Comparison of ENCODE assay signal across 34 cellular contexts in the genomic region with DNA sequence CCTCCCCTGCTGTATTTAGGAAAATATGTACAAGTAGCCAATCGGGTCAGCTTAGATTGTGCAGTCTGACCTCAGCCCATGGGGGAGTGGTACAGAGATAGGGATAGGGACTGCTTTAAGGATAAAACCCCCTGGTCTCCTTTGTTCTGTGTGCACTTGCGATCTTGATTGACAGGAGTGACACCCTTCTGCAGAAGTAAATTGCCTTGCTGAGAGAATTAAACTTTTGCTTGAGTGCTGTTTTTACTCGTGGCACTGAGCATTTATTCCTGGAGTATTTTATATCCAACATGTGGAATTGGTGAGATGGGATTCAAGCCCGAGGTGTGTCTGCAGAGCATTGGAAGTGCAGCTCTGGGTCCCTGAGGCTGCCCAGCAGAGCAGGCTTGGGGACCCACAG.
"Had no signal": no experiment of that assay in that cellular context is flagged by ENCODE, and none has a peak within 500 bp of the region (broad histone marks: within the 10 kb centered on the region; RNA-seq: fewer than 3 reads in every experiment).

No MANE protein-coding gene starts in this region.

- ATAC-seq: activated CD8-positive, alpha-beta T cell treated with anti-CD3 and anti-CD28 coated beads for 36 hours; activated naive CD4-positive, alpha-beta T cell treated with anti-CD3 and anti-CD28 coated beads, Interleukin-2, amount 50 U/mL, for 72 hours; activated T-cell treated with anti-CD3 and anti-CD28 coated beads, Interleukin-2, amount 50 U/mL, for 4 hours; activated T-cell treated with anti-CD3 and anti-CD28 coated beads, Interleukin-2, amount 50 U/mL, for 72 hours; activated T-helper 17 cell treated with anti-CD3 and anti-CD28 coated beads, Interleukin-2, amount 50 U/mL, for 72 hours; body of pancreas had no signal

- DNase-seq: activated B cell treated with CpG ODN at 0.5 μM for 24 hours; activated CD4-positive, alpha-beta memory T cell treated with anti-CD3 and anti-CD28 coated beads for 36 hours; activated CD4-positive, alpha-beta T cell treated with anti-CD3 and anti-CD28 coated beads for 4 hours; activated CD4-positive, alpha-beta T cell treated with anti-CD3 and anti-CD28 coated beads, Interleukin-2, amount 10 ng/mL, durations not matched to agents 24 days and 14 days; activated CD4-positive, alpha-beta T cell treated with anti-CD3 and anti-CD28 coated beads, Interleukin-2, amount 50 U/mL, for 1 hour; activated CD4-positive, alpha-beta T cell treated with anti-CD3 and anti-CD28 coated beads, Interleukin-2, amount 50 U/mL, for 4 hours; activated CD4-positive, CD25-positive, alpha-beta regulatory T cell treated with anti-CD3 and anti-CD28 coated beads, Interleukin-2, amount 50 U/mL, for 72 hours; activated CD8-positive, alpha-beta memory T cell treated with anti-CD3 and anti-CD28 coated beads, Interleukin-2, amount 50 U/mL, for 4 hours; activated CD8-positive, alpha-beta T cell treated with anti-CD3 and anti-CD28 coated beads for 36 hours; activated effector memory CD4-positive, alpha-beta T cell treated with anti-CD3 and anti-CD28 coated beads, Interleukin-2, amount 50 U/mL, for 16 hours; activated gamma-delta T cell treated with Interleukin-2 at 50 U/mL for 16 hours; activated naive CD4-positive, alpha-beta T cell; activated naive CD4-positive, alpha-beta T cell treated with anti-CD3 and anti-CD28 coated beads for 36 hours; activated naive CD4-positive, alpha-beta T cell treated with anti-CD3 and anti-CD28 coated beads, Interleukin-2, amount 50 U/mL, for 16 hours; activated naive CD8-positive, alpha-beta T cell treated with anti-CD3 and anti-CD28 coated beads for 36 hours; activated T-cell treated with anti-CD3 and anti-CD28 coated beads for 4 hours; activated T-cell treated with anti-CD3 and anti-CD28 coated beads, Interleukin-2, amount 50 U/mL, for 1 hour; activated T-cell treated with anti-CD3 and anti-CD28 coated beads, Interleukin-2, amount 50 U/mL, for 4 hours; activated T-cell treated with anti-CD3 and anti-CD28 coated beads, Interleukin-2, amount 50 U/mL, for 72 hours; adrenal gland; amniotic stem cell; body of pancreas; brain microvascular endothelial cell; central memory CD4-positive, alpha-beta T cell; T-helper 1 cell; T-helper 2 cell; T-helper 9 cell had no signal

- H3K4me3 Mint-ChIP-seq: activated B cell treated with CpG ODN at 0.5 μM for 24 hours; activated CD4-positive, alpha-beta memory T cell treated with anti-CD3 and anti-CD28 coated beads for 36 hours; activated CD4-positive, alpha-beta T cell treated with anti-CD3 and anti-CD28 coated beads, Interleukin-2, amount 10 ng/mL, durations not matched to agents 24 days and 14 days; activated CD8-positive, alpha-beta T cell treated with anti-CD3 and anti-CD28 coated beads for 36 hours; activated naive CD4-positive, alpha-beta T cell treated with anti-CD3 and anti-CD28 coated beads for 36 hours; activated naive CD8-positive, alpha-beta T cell treated with anti-CD3 and anti-CD28 coated beads for 36 hours; activated T-cell treated with anti-CD3 and anti-CD28 coated beads, Interleukin-2, amount 50 U/mL, for 4 hours; activated T-cell treated with anti-CD3 and anti-CD28 coated beads, Interleukin-2, amount 50 U/mL, for 72 hours; activated T-helper 1 cell treated with anti-CD3 and anti-CD28 coated beads, Interleukin-12 subunit alpha, Interleukin-12 subunit beta, Interleukin-2, Interleukin-4 antibody, amounts not matched to agents 30 ng/mL and 10 ng/mL and 1 ng/mL, durations not matched to agents 14 hours and 24 hours and 36 hours; activated T-helper 17 cell treated with anti-CD3 and anti-CD28 coated beads, Interleukin-2, amount 50 U/mL, for 72 hours; T-helper 1 cell treated with Interleukin-12 subunit alpha and Interleukin-12 subunit beta and Interleukin-4 antibody, amounts not matched to agents 30 μg/mL and 1 μg/mL, for 36 hours; T-helper 2 cell treated with Interferon-gamma antibody and Interleukin-4, amounts not matched to agents 5 μg/mL and 100 μg/mL, for 36 hours had no signal

- H3K4me3 ChIP-seq: adrenal gland, body of pancreas, breast epithelium had no signal

- H3K36me3 Mint-ChIP-seq: activated CD4-positive, alpha-beta memory T cell treated with anti-CD3 and anti-CD28 coated beads for 36 hours; activated naive CD4-positive, alpha-beta T cell treated with anti-CD3 and anti-CD28 coated beads, Interleukin-2, amount 50 U/mL, for 72 hours; activated naive CD8-positive, alpha-beta T cell treated with anti-CD3 and anti-CD28 coated beads for 36 hours had no signal

- H3K27me3 ChIP-seq: adrenal gland, body of pancreas, breast epithelium had no signal

- H3K27ac Mint-ChIP-seq: activated B cell treated with CpG ODN at 0.5 μM for 24 hours; activated CD4-positive, alpha-beta memory T cell treated with anti-CD3 and anti-CD28 coated beads for 36 hours; activated CD4-positive, alpha-beta T cell treated with anti-CD3 and anti-CD28 coated beads, Interleukin-2, amount 10 ng/mL, durations not matched to agents 24 days and 14 days; activated CD8-positive, alpha-beta T cell treated with anti-CD3 and anti-CD28 coated beads for 36 hours; activated naive CD4-positive, alpha-beta T cell treated with anti-CD3 and anti-CD28 coated beads for 36 hours; activated naive CD4-positive, alpha-beta T cell treated with anti-CD3 and anti-CD28 coated beads, Interleukin-2, amount 50 U/mL, for 72 hours; activated naive CD8-positive, alpha-beta T cell treated with anti-CD3 and anti-CD28 coated beads for 36 hours; activated T-cell treated with anti-CD3 and anti-CD28 coated beads, Interleukin-2, amount 50 U/mL, for 72 hours; activated T-helper 1 cell treated with anti-CD3 and anti-CD28 coated beads, Interleukin-12 subunit alpha, Interleukin-12 subunit beta, Interleukin-2, Interleukin-4 antibody, amounts not matched to agents 30 ng/mL and 10 ng/mL and 1 ng/mL, durations not matched to agents 14 hours and 24 hours and 36 hours; activated T-helper 17 cell treated with anti-CD3 and anti-CD28 coated beads, Interleukin-2, amount 50 U/mL, for 72 hours; T-helper 1 cell treated with Interleukin-12 subunit alpha and Interleukin-12 subunit beta and Interleukin-4 antibody, amounts not matched to agents 30 μg/mL and 1 μg/mL, for 36 hours; T-helper 2 cell treated with Interferon-gamma antibody and Interleukin-4, amounts not matched to agents 5 μg/mL and 100 μg/mL, for 36 hours had no signal

- H3K9me3 ChIP-seq: adrenal gland, body of pancreas had no signal

- H3K27ac ChIP-seq: adrenal gland, body of pancreas, brain microvascular endothelial cell, breast epithelium, VCaP had no signal

- H3K36me3 ChIP-seq: adrenal gland, brain microvascular endothelial cell, breast epithelium had no signal
